Comparison of ENCODE assay signal across 1 cellular context in the genomic region with DNA sequence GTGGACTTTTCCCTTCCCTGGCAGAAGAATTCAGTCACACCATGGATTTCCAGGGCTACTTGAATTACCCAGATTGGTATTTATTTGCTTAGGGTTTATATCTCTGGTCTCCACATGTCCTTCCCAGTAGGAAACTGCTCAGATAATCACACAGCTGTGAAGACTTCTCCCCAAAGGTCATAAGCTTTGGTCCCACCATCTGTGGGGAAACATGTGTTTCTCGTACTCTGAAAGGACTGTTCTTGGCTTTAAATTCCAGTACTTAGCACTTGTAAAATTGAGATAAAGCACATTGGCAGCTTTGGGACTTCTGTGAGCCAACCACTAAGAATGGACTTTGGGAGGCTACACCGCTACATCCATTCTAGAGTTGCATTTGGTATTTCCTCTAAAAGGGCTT.
TF ChIP-seq lines count a peak whose summit lies in the region.

No MANE protein-coding gene starts in this region.

TF ChIP-seq in HepG2, 621 proteins besides CTCF, POLR2A, EP300 and RAD21 (continued from another document):
- TF ChIP-seq, protein P1, sequence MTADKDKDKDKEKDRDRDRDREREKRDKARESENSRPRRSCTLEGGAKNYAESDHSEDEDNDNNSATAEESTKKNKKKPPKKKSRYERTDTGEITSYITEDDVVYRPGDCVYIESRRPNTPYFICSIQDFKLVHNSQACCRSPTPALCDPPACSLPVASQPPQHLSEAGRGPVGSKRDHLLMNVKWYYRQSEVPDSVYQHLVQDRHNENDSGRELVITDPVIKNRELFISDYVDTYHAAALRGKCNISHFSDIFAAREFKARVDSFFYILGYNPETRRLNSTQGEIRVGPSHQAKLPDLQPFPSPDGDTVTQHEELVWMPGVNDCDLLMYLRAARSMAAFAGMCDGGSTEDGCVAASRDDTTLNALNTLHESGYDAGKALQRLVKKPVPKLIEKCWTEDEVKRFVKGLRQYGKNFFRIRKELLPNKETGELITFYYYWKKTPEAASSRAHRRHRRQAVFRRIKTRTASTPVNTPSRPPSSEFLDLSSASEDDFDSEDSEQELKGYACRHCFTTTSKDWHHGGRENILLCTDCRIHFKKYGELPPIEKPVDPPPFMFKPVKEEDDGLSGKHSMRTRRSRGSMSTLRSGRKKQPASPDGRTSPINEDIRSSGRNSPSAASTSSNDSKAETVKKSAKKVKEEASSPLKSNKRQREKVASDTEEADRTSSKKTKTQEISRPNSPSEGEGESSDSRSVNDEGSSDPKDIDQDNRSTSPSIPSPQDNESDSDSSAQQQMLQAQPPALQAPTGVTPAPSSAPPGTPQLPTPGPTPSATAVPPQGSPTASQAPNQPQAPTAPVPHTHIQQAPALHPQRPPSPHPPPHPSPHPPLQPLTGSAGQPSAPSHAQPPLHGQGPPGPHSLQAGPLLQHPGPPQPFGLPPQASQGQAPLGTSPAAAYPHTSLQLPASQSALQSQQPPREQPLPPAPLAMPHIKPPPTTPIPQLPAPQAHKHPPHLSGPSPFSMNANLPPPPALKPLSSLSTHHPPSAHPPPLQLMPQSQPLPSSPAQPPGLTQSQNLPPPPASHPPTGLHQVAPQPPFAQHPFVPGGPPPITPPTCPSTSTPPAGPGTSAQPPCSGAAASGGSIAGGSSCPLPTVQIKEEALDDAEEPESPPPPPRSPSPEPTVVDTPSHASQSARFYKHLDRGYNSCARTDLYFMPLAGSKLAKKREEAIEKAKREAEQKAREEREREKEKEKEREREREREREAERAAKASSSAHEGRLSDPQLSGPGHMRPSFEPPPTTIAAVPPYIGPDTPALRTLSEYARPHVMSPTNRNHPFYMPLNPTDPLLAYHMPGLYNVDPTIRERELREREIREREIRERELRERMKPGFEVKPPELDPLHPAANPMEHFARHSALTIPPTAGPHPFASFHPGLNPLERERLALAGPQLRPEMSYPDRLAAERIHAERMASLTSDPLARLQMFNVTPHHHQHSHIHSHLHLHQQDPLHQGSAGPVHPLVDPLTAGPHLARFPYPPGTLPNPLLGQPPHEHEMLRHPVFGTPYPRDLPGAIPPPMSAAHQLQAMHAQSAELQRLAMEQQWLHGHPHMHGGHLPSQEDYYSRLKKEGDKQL (CRISPR knock-in tag; IDR thresholded peaks at IDR 0.05; ENCODE audit: low read depth), result no peak
- no peak for TF ChIP-seq ZNF44 (CRISPR knock-in tag; IDR thresholded peaks at IDR 0.05)
- TF ChIP-seq, protein P2, sequence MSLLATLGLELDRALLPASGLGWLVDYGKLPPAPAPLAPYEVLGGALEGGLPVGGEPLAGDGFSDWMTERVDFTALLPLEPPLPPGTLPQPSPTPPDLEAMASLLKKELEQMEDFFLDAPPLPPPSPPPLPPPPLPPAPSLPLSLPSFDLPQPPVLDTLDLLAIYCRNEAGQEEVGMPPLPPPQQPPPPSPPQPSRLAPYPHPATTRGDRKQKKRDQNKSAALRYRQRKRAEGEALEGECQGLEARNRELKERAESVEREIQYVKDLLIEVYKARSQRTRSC (CRISPR knock-in tag; IDR thresholded peaks at IDR 0.05; ENCODE audit: low read depth), result no peak
- no peak for TF ChIP-seq SRSF1 (optimal IDR thresholded peaks at IDR 0.05; ENCODE audit: low read depth, low read length)
- TF ChIP-seq ZFP36 (IDR thresholded peaks at IDR 0.05; ENCODE audit: borderline replicate concordance, low read depth, low read length, partially characterized antibody), result no peak
- TF ChIP-seq, protein P3, sequence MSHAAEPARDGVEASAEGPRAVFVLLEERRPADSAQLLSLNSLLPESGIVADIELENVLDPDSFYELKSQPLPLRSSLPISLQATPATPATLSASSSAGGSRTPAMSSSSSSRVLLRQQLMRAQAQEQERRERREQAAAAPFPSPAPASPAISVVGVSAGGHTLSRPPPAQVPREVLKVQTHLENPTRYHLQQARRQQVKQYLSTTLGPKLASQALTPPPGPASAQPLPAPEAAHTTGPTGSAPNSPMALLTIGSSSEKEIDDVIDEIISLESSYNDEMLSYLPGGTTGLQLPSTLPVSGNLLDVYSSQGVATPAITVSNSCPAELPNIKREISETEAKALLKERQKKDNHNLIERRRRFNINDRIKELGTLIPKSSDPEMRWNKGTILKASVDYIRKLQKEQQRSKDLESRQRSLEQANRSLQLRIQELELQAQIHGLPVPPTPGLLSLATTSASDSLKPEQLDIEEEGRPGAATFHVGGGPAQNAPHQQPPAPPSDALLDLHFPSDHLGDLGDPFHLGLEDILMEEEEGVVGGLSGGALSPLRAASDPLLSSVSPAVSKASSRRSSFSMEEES (CRISPR knock-in tag; IDR thresholded peaks at IDR 0.05), result no peak
- no peak for TF ChIP-seq ISX (CRISPR knock-in tag; conservative IDR thresholded peaks at IDR 0.05)
TF ChIP-seq in HepG2: peak in this region for 0.
